ENCODE assay signal across 10 cellular contexts in genomic region chr15:67080118-67080899, GRCh38. TPM values are rescaled to one million over a fixed set of nuclear protein-coding genes. Genes with fewer than 3 reads are reported as not detected.
DNase-seq lines count a peak whose midpoint lies in the region; ATAC-seq and TF ChIP-seq lines count a peak whose summit lies in the region.
"Had no signal": no experiment of that assay in that cellular context is flagged by ENCODE, and none has a peak within 500 bp of the region (broad histone marks: within the 10 kb centered on the region; RNA-seq: fewer than 3 reads in every experiment).

No MANE protein-coding gene starts in this region.

- TF ChIP-seq CTCF in cardiac muscle cell (IDR thresholded peaks at IDR 0.05; ENCODE audit: low read depth, low read length) = peak; percentile 5

- H3K27ac ChIP-seq in cardiac muscle cell = peak overlapping the region; percentile 64

- intact Hi-C loops in activated CD4-positive, alpha-beta memory T cell treated with anti-CD3 and anti-CD28 coated beads for 36 hours (cut with micrococcal nuclease) = loop anchor here (5.0 kb wide), 2 partner anchors 37 to 133 kb away; no protein-coding TSS in a partner anchor

- peak; percentile 80 for DNase-seq in HCEC 1CT
- no peak for DNase-seq in activated CD4-positive, alpha-beta memory T cell treated with anti-CD3 and anti-CD28 coated beads for 36 hours
- DNase-seq in cardiac muscle cell (ENCODE audit: low read depth in 1 of 2, low spot score in 1 of 2) = peak in 1 of 2 donors; percentile 95
- no peak for DNase-seq in stimulated activated effector memory CD8-positive, alpha-beta T cell treated with anti-CD3 and anti-CD28 coated beads, Interleukin-12 subunit alpha, Interleukin-12 subunit beta, amount 100 ng/mL, for 72 hours (ENCODE audit: low spot score in 2 of 2)
- DNase-seq in stimulated activated CD4-positive, alpha-beta T cell treated with anti-CD3 and anti-CD28 coated beads, Interleukin-2, amount 100 ng/mL, for 24 hours = no peak
- DNase-seq: SHP77 had no signal

- H3K4me3 ChIP-seq in cardiac muscle cell = no peak overlapping the region

- POLR2A ChIA-PET in activated CD4-positive, alpha-beta memory T cell treated with anti-CD3 and anti-CD28 coated beads for 36 hours (lab: Charles Lee) = interaction anchor here (0.8 to 6.9 kb wide), 10 partner anchors 9 to 116 kb away, joined by 3 to 117 read pairs (median 6); partner anchors contain the start of gene SMAD3

- no peak overlapping the region for H3K4me3 Mint-ChIP-seq in activated CD4-positive, alpha-beta memory T cell treated with anti-CD3 and anti-CD28 coated beads for 36 hours
- peak overlapping the region; percentile 74 for H3K4me3 Mint-ChIP-seq in stimulated activated effector memory CD8-positive, alpha-beta T cell treated with anti-CD3 and anti-CD28 coated beads, Interleukin-12 subunit alpha, Interleukin-12 subunit beta, amount 100 ng/mL, for 72 hours

- peaks cover 4% of the 10 kb centered on the region for H3K9me3 Mint-ChIP-seq in activated CD4-positive, alpha-beta memory T cell treated with anti-CD3 and anti-CD28 coated beads for 36 hours
- H3K9me3 Mint-ChIP-seq in stimulated activated effector memory CD8-positive, alpha-beta T cell treated with anti-CD3 and anti-CD28 coated beads, Interleukin-12 subunit alpha, Interleukin-12 subunit beta, amount 100 ng/mL, for 72 hours = no peaks in the 10 kb centered on the region

- no peaks in the 10 kb centered on the region for H3K36me3 ChIP-seq in cardiac muscle cell

- ATAC-seq in stimulated activated effector memory CD8-positive, alpha-beta T cell treated with anti-CD3 and anti-CD28 coated beads, Interleukin-12 subunit alpha, Interleukin-12 subunit beta, amount 100 ng/mL, for 72 hours = no peak
- ATAC-seq in HG03354 (IDR thresholded peaks at IDR 0.05; ENCODE audit: poor library complexity, severe bottlenecking, unreplicated experiment) = no peak
- ATAC-seq in GM18519 (IDR thresholded peaks at IDR 0.05; ENCODE audit: low FRiP score, unreplicated experiment) = no peak
- ATAC-seq in GM19452 (IDR thresholded peaks at IDR 0.05; ENCODE audit: unreplicated experiment) = no peak

- H3K9me3 ChIP-seq in cardiac muscle cell (ENCODE audit: low read depth) = no peaks in the 10 kb centered on the region

- CTCF ChIA-PET in activated CD4-positive, alpha-beta memory T cell treated with anti-CD3 and anti-CD28 coated beads for 36 hours (lab: Charles Lee) = interaction anchor here (0.9 to 5.8 kb wide), 9 partner anchors 10 to 224 kb away, joined by 3 to 69 read pairs (median 5); partner anchors contain the start of gene SMAD3

- H3K4me1 Mint-ChIP-seq in activated CD4-positive, alpha-beta memory T cell treated with anti-CD3 and anti-CD28 coated beads for 36 hours (ENCODE audit: low read depth) = peaks cover 94% of the 10 kb centered on the region
- peaks cover 88% of the 10 kb centered on the region for H3K4me1 Mint-ChIP-seq in stimulated activated effector memory CD8-positive, alpha-beta T cell treated with anti-CD3 and anti-CD28 coated beads, Interleukin-12 subunit alpha, Interleukin-12 subunit beta, amount 100 ng/mL, for 72 hours

- no peaks in the 10 kb centered on the region for H3K27me3 Mint-ChIP-seq in activated CD4-positive, alpha-beta memory T cell treated with anti-CD3 and anti-CD28 coated beads for 36 hours
- H3K27me3 Mint-ChIP-seq: stimulated activated naive CD8-positive, alpha-beta T cell treated with anti-CD3 and anti-CD28 coated beads, Interleukin-15, amount 100 ng/mL, for 72 hours had no signal

- no peaks in the 10 kb centered on the region for H3K27me3 ChIP-seq in cardiac muscle cell

- peaks cover 44% of the 10 kb centered on the region for H3K4me1 ChIP-seq in cardiac muscle cell (ENCODE audit: low read depth)

- H3K27ac Mint-ChIP-seq in activated CD4-positive, alpha-beta memory T cell treated with anti-CD3 and anti-CD28 coated beads for 36 hours = peak overlapping the region; percentile 82
- H3K27ac Mint-ChIP-seq in stimulated activated effector memory CD8-positive, alpha-beta T cell treated with anti-CD3 and anti-CD28 coated beads, Interleukin-12 subunit alpha, Interleukin-12 subunit beta, amount 100 ng/mL, for 72 hours = no peak overlapping the region

- H3K36me3 Mint-ChIP-seq in activated CD4-positive, alpha-beta memory T cell treated with anti-CD3 and anti-CD28 coated beads for 36 hours = peaks cover 16% of the 10 kb centered on the region
- H3K36me3 Mint-ChIP-seq in stimulated activated effector memory CD8-positive, alpha-beta T cell treated with anti-CD3 and anti-CD28 coated beads, Interleukin-12 subunit alpha, Interleukin-12 subunit beta, amount 100 ng/mL, for 72 hours = peaks cover 32% of the 10 kb centered on the region

RNA-seq across cellular contexts. Expression of gene SMAD3, which starts 14.9 kb away (rescaled TPM):
- 10 to 100 TPM; 50.2 to 50.5 TPM for total RNA-seq in activated CD4-positive, alpha-beta memory T cell treated with anti-CD3 and anti-CD28 coated beads for 36 hours
- total RNA-seq in cardiac muscle cell = 25.9 and 29.2 TPM in 2 replicates
- polyA plus RNA-seq in cardiac muscle cell = 16.3 and 26.1 TPM in 2 replicates
